Comparison of ENCODE assay signal across 4 cellular contexts in genomic region chr2:166924967-166925366, GRCh38. TPM values are rescaled to one million over a fixed set of nuclear protein-coding genes. Genes with fewer than 3 reads are reported as not detected.
"Had no signal": no experiment of that assay in that cellular context is flagged by ENCODE, and none has a peak within 500 bp of the region (broad histone marks: within the 10 kb centered on the region; RNA-seq: fewer than 3 reads in every experiment).

No MANE protein-coding gene starts in this region.

- H3K4me3 ChIP-seq: GM12878 had no signal

- DNase-seq: GDM1, GF-D8 had no signal

RNA-seq across cellular contexts. Expression of gene XIRP2, which starts 36.7 kb away (rescaled TPM):
- total RNA-seq: G401, GM12878 had no signal
